ENCODE assay signal across 8 cellular contexts in genomic region chr5:139667730-139668063, GRCh38. TPM values are rescaled to one million over a fixed set of nuclear protein-coding genes. Genes with fewer than 3 reads are reported as not detected.
DNase-seq lines count a peak whose midpoint lies in the region; ATAC-seq, FAIRE-seq and TF ChIP-seq lines count a peak whose summit lies in the region.

No MANE protein-coding gene starts in this region.

- no peak overlapping the region for H3K4ac ChIP-seq in mesenchymal stem cell (ENCODE audit: low read depth in 1 of 2, low read length in 2 of 2)

- no peak overlapping the region for H4K91ac ChIP-seq in mesenchymal stem cell (ENCODE audit: low read length)

- intact Hi-C loops in HepG2 (cut with micrococcal nuclease; ENCODE audit: unreplicated experiment) = no loop called here
- intact Hi-C loops in vagina (cut with DNase I) = no loop called here

- H3K4me1 ChIP-seq in liver (ENCODE audit: control insufficient read depth in 4 of 4, insufficient read depth in 4 of 4, low read length in 3 of 4) (peaks cover 59 to 97% (median 90%) of the 10 kb centered on the region in 4 donors), HepG2 (ENCODE audit: insufficient read depth, low read length) (peaks cover 66% of the 10 kb centered on the region), mesenchymal stem cell (ENCODE audit: control insufficient read depth, insufficient read depth, low read depth, low read length) (peaks cover 92% of the 10 kb centered on the region), vagina (peaks cover 95% of the 10 kb centered on the region)

- H3K27me3 ChIP-seq in liver (ENCODE audit: control insufficient read depth in 4 of 4, insufficient read depth in 4 of 4, low read length in 3 of 4) = no peaks in the 10 kb centered on the region
- no peaks in the 10 kb centered on the region for H3K27me3 ChIP-seq in HepG2 (ENCODE audit: control insufficient read depth in 1 of 2, insufficient read depth in 2 of 2, low read length in 2 of 2)
- H3K27me3 ChIP-seq in mesenchymal stem cell (ENCODE audit: control insufficient read depth in 1 of 2, insufficient read depth in 1 of 2, low read length in 2 of 2) = no peaks in the 10 kb centered on the region
- no peaks in the 10 kb centered on the region for H3K27me3 ChIP-seq in vagina

- 43% methylated on average over 5 of the region's 5 CpGs for WGBS in liver
- 96% methylated on average over 5 of the region's 5 CpGs for WGBS in HepG2 (ENCODE audit: low lambda C conversion rate)
- WGBS in mesenchymal stem cell = 52% methylated on average over 3 of the region's 5 CpGs

- H2BK5ac ChIP-seq in mesenchymal stem cell (ENCODE audit: low read depth, low read length, poor library complexity, severe bottlenecking) = no peak overlapping the region

- H3K36me3 ChIP-seq in liver (ENCODE audit: control insufficient read depth in 4 of 4, insufficient read depth in 3 of 4, low read depth in 1 of 4, low read length in 3 of 4) = no peaks in the 10 kb centered on the region
- peaks cover 8 to 21% of the 10 kb centered on the region in 2 experiments for H3K36me3 ChIP-seq in HepG2 (replicated peaks in 1 of 2; ENCODE audit: control insufficient read depth in 1 of 2, insufficient read depth in 2 of 2, low read length in 2 of 2)
- peaks cover 9 to 79% of the 10 kb centered on the region in 2 experiments for H3K36me3 ChIP-seq in mesenchymal stem cell (ENCODE audit: control insufficient read depth in 1 of 2, insufficient read depth in 2 of 2, low read depth in 1 of 2, low read length in 2 of 2)
- no peaks in the 10 kb centered on the region for H3K36me3 ChIP-seq in vagina

- POLR2A ChIA-PET in HepG2 (lab: Yijun Ruan, JAX) = interaction anchor here (1.4 kb wide), 1 partner anchor 12 kb away, joined by 3 read pairs; no protein-coding TSS in a partner anchor

- H2AK5ac ChIP-seq in mesenchymal stem cell (ENCODE audit: low read length, severe bottlenecking) = no peak overlapping the region

- H4K20me1 ChIP-seq in HepG2 (ENCODE audit: insufficient read depth, low read length) = peaks cover 80% of the 10 kb centered on the region

- TF ChIP-seq CTCF in liver (IDR thresholded peaks at IDR 0.05; ENCODE audit: low read depth, low read length, missing input control) (no peak), HepG2 (CRISPR knock-in tag; IDR thresholded peaks at IDR 0.05) (no peak), vagina (IDR thresholded peaks at IDR 0.05) (no peak)

- H3K14ac ChIP-seq in mesenchymal stem cell (ENCODE audit: low read length in 2 of 2) = no peak overlapping the region

- no peaks in the 10 kb centered on the region for H3K79me1 ChIP-seq in mesenchymal stem cell (replicated peaks; ENCODE audit: low read length, poor library complexity, severe bottlenecking)

- H3K27ac ChIP-seq in liver (ENCODE audit: low read depth in 1 of 2, low read length in 2 of 2) = peak overlapping the region; percentile 77 to 85
- no peak overlapping the region for H3K27ac ChIP-seq in HepG2 (ENCODE audit: extremely low read length, insufficient read depth, low read length)
- peak overlapping the region; percentile 90 for H3K27ac ChIP-seq in angular gyrus (ENCODE audit: low read depth, low read length)
- H3K27ac ChIP-seq in mesenchymal stem cell (ENCODE audit: low read length, poor library complexity, severe bottlenecking) = peak overlapping the region; percentile 72
- peak overlapping the region; percentile 95 for H3K27ac ChIP-seq in vagina

- CTCF ChIA-PET in HepG2 (lab: Yijun Ruan, JAX; ENCODE audit: low intra/inter-chr PET ratio, low total read pairs) = no interaction called here

- no peak for DNase-seq in HepG2 (ENCODE audit: low spot score)
- peak; percentile 56 for DNase-seq in mesenchymal stem cell
- no peak for DNase-seq in vagina (ENCODE audit: extremely low spot score in 2 of 2)
- DNase-seq in NCI-H2196 (lab: John Stamatoyannopoulos, UW; ENCODE audit: unreplicated experiment) = no peak
- DNase-seq in NCI-H2107 (lab: John Stamatoyannopoulos, UW) = no peak

- TF ChIP-seq EP300 in HepG2 (IDR thresholded peaks at IDR 0.05; ENCODE audit: low read depth in 2 of 2, low read length in 2 of 2) (no peak), HepG2 (CRISPR knock-in tag; IDR thresholded peaks at IDR 0.05; ENCODE audit: borderline replicate concordance) (no peak)

- in situ Hi-C loops in HepG2 (cut with HindIII; ENCODE audit: extremely low pct_ligation_motif_present, low pct_unique_long_range_greater_than_20kb) = no loop called here

- no peak for TF ChIP-seq RAD21 in liver (IDR thresholded peaks at IDR 0.05)
- TF ChIP-seq RAD21 in HepG2 (CRISPR knock-in tag; IDR thresholded peaks at IDR 0.05) = no peak

- H3K23ac ChIP-seq in mesenchymal stem cell (ENCODE audit: low read length in 2 of 2) = no peak overlapping the region

- no peak overlapping the region for H2AFZ ChIP-seq in HepG2 (ENCODE audit: low read length)
- no peak overlapping the region for H2AFZ ChIP-seq in mesenchymal stem cell (ENCODE audit: low read depth, low read length)

- H3K18ac ChIP-seq in mesenchymal stem cell (ENCODE audit: low read depth in 1 of 2, low read length in 2 of 2) = no peak overlapping the region

- TF ChIP-seq POLR2A in HepG2 (IDR thresholded peaks at IDR 0.05; ENCODE audit: insufficient read depth in 1 of 2, low read depth in 2 of 2, low read length in 2 of 2) = no peak
- TF ChIP-seq POLR2A in vagina (IDR thresholded peaks at IDR 0.05) = no peak

- ATAC-seq in HepG2 = no peak
- no peak for ATAC-seq in GM19452 (IDR thresholded peaks at IDR 0.05; ENCODE audit: unreplicated experiment)

- H2BK120ac ChIP-seq in mesenchymal stem cell (ENCODE audit: low read depth, low read length) = no peak overlapping the region

- BruUV-seq in HepG2 (replicated peaks; lab: Mats Ljungman, UMichigan) = no TSS peak

- H3K79me2 ChIP-seq in HepG2 (ENCODE audit: insufficient read depth, low read length) = peaks cover 94% of the 10 kb centered on the region

- no peak overlapping the region for H2BK12ac ChIP-seq in mesenchymal stem cell (ENCODE audit: low read length in 2 of 2)

- H3K4me2 ChIP-seq in HepG2 (ENCODE audit: low read depth, low read length) = no peak overlapping the region
- peak overlapping the region; percentile 53 for H3K4me2 ChIP-seq in mesenchymal stem cell (ENCODE audit: low read length, poor library complexity, severe bottlenecking)

- FAIRE-seq in HepG2 (lab: Jason Lieb, UNC) = no peak

- H3K9ac ChIP-seq in liver (ENCODE audit: low read depth in 1 of 2, low read length in 2 of 2) = peak overlapping the region in 1 of 2 donors; percentile 67
- no peak overlapping the region for H3K9ac ChIP-seq in HepG2 (ENCODE audit: insufficient read depth, low read depth, low read length)
- peak overlapping the region; percentile 91 for H3K9ac ChIP-seq in mesenchymal stem cell (ENCODE audit: low read length)

- H4K8ac ChIP-seq in mesenchymal stem cell (ENCODE audit: low read length) = no peak overlapping the region

- no peak overlapping the region for H2BK15ac ChIP-seq in mesenchymal stem cell (ENCODE audit: low read depth, poor library complexity, severe bottlenecking)

- H3K4me3 ChIP-seq in liver (ENCODE audit: low read depth in 1 of 3, low read length in 3 of 3) = peak overlapping the region in 1 of 3 donors; percentile 43
- no peak overlapping the region for H3K4me3 ChIP-seq in HepG2 (replicated peaks in 1 of 3; ENCODE audit: insufficient read depth in 1 of 3, low read depth in 2 of 3, low read length in 3 of 3)
- H3K4me3 ChIP-seq in mesenchymal stem cell (ENCODE audit: insufficient read depth in 1 of 2, low read depth in 1 of 2, low read length in 2 of 2) = peak overlapping the region in 1 of 2 experiments; percentile 76
- H3K4me3 ChIP-seq in vagina = peak overlapping the region; percentile 43 to 52

- H3K9me3 ChIP-seq in liver (ENCODE audit: control insufficient read depth in 4 of 4, low read length in 3 of 4) = no peaks in the 10 kb centered on the region
- no peaks in the 10 kb centered on the region for H3K9me3 ChIP-seq in HepG2 (ENCODE audit: low read length)
- no peaks in the 10 kb centered on the region for H3K9me3 ChIP-seq in mesenchymal stem cell (ENCODE audit: control insufficient read depth, low read length)
- H3K9me3 ChIP-seq in vagina = no peaks in the 10 kb centered on the region

TF ChIP-seq in liver, 16 proteins besides CTCF, POLR2A, EP300 and RAD21 (continues in another document):
- TF ChIP-seq TAF1 (conservative IDR thresholded peaks at IDR 0.05) = no peak

TF ChIP-seq in HepG2, 621 proteins besides CTCF, POLR2A, EP300 and RAD21 (continues in another document):
- TF ChIP-seq HOXA7 (CRISPR knock-in tag; IDR thresholded peaks at IDR 0.05) (no peak), BATF2 (CRISPR knock-in tag; IDR thresholded peaks at IDR 0.05) (no peak)

RNA-seq across cellular contexts. Expression of gene CXXC5, which starts 19.5 kb away (rescaled TPM):
- 10 to 100 TPM; 59.1 to 78.6 TPM for total RNA-seq in liver
- 10 to 100 TPM; 40.6 to 70.0 TPM for polyA plus RNA-seq in liver
- 30.7 and 33.0 TPM in 2 replicates for total RNA-seq in HepG2 (2016; rRNA removed; fragmentation: Illumina TruSeq; extraction: Trizol)
- total RNA-seq in HepG2 (2016; cell fraction: cytosol; rRNA removed; fragmentation: Illumina TruSeq; extraction: Trizol; ENCODE audit: low read depth) = 7.4 and 8.6 TPM in 2 replicates
- total RNA-seq in HepG2 (2016; cell fraction: insoluble cytoplasmic fraction; rRNA removed; fragmentation: Illumina TruSeq; extraction: Trizol) = 30.5 and 33.5 TPM in 2 replicates
- 32.7 and 37.9 TPM in 2 replicates for total RNA-seq in HepG2 (2016; cell fraction: membrane; rRNA removed; fragmentation: Illumina TruSeq; extraction: Trizol)
- total RNA-seq in HepG2 (2016; cell fraction: nucleus; rRNA removed; fragmentation: Illumina TruSeq; extraction: Trizol) = 17.6 and 21.1 TPM in 2 replicates
- polyA plus RNA-seq in HepG2 (2011; rRNA removed) = 27.9 and 32.3 TPM in 2 replicates
- 20.7 and 35.7 TPM in 2 replicates for polyA plus RNA-seq in HepG2 (2011; cell fraction: cytosol; rRNA removed)
- 20.0 and 30.1 TPM in 2 replicates for polyA plus RNA-seq in HepG2 (2011; cell fraction: nucleus; rRNA removed)
- polyA plus RNA-seq in HepG2 (2012) = 21.9 and 26.2 TPM in 2 replicates
- 7.7 and 8.6 TPM in 2 replicates for polyA plus RNA-seq in HepG2 (2016; cell fraction: cytosol; fragmentation: Illumina TruSeq; extraction: Trizol; ENCODE audit: low read depth)
- polyA plus RNA-seq in HepG2 (2016; cell fraction: insoluble cytoplasmic fraction; fragmentation: Illumina TruSeq; extraction: Trizol; ENCODE audit: low read depth) = 46.9 and 51.9 TPM in 2 replicates
- polyA plus RNA-seq in HepG2 (2016; cell fraction: membrane; fragmentation: Illumina TruSeq; extraction: Trizol; ENCODE audit: low read depth) = 30.1 and 31.3 TPM in 2 replicates
- 39.0 and 44.0 TPM in 2 replicates for polyA plus RNA-seq in HepG2 (2016; cell fraction: nucleus; fragmentation: Illumina TruSeq; extraction: Trizol; ENCODE audit: insufficient read depth, low read depth)
- 13.2 and 63.5 TPM in 2 replicates for polyA minus RNA-seq in HepG2 (2011; rRNA and poly(A)+ RNA removed; ENCODE audit: low replicate concordance)
- polyA minus RNA-seq in HepG2 (2011; cell fraction: cytosol; rRNA and poly(A)+ RNA removed) = 26.9 and 37.6 TPM in 2 replicates
- polyA minus RNA-seq in HepG2 (2011; cell fraction: nucleus; rRNA and poly(A)+ RNA removed) = 18.7 and 20.6 TPM in 2 replicates
- polyA plus RNA-seq in mesenchymal stem cell (2013, experiment 1 of 2) = 75.1 TPM
- polyA plus RNA-seq in mesenchymal stem cell (2013, experiment 2 of 2) = 76.7 TPM
- 51.8 TPM for total RNA-seq in vagina

Comparison
In these comparisons a context has a peak if more than half of its experiments do, and no peak if none do; other contexts are left out.
1. H3K4me3 ChIP-seq: peak in vagina (2 of 2); none in HepG2 (0 of 3).